2 cellular contexts compared by ENCODE assay signal in the genomic region with DNA sequence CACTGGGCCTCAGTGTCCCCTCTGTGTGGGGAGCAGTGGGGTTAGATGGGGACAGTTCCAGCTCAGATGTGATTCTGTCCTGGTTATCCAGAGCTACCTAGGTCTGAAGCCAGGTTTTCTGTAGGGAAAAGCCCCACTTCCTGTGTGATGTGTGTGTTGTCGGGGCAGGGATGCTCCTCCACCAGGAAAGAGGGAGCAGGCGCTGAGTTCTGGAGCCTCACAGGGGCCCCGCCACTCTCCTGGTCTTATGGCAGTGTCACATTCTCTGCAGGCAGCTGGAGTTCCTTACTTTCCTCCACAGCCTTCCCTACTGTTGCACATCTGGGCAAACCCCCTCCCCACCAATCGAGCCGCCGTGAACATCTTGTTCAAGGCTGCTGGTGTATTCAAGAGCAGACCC.
TF ChIP-seq lines count a peak whose summit lies in the region.

No MANE protein-coding gene starts in this region.

TF ChIP-seq in GM23338, 12 proteins besides CTCF, POLR2A, EP300 and RAD21:
- TF ChIP-seq POLR2AphosphoS5 (IDR thresholded peaks at IDR 0.05; ENCODE audit: low read depth) (no peak), ZNF331 (CRISPR knock-in tag; IDR thresholded peaks at IDR 0.05; ENCODE audit: low read depth) (no peak), EZH2 (IDR thresholded peaks at IDR 0.05; ENCODE audit: low read depth, unreplicated experiment) (no peak), STAT1 (IDR thresholded peaks at IDR 0.05; ENCODE audit: unreplicated experiment) (no peak)
- TF ChIP-seq, protein P1, sequence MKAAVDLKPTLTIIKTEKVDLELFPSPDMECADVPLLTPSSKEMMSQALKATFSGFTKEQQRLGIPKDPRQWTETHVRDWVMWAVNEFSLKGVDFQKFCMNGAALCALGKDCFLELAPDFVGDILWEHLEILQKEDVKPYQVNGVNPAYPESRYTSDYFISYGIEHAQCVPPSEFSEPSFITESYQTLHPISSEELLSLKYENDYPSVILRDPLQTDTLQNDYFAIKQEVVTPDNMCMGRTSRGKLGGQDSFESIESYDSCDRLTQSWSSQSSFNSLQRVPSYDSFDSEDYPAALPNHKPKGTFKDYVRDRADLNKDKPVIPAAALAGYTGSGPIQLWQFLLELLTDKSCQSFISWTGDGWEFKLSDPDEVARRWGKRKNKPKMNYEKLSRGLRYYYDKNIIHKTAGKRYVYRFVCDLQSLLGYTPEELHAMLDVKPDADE (IDR thresholded peaks at IDR 0.05) = no peak
- TF ChIP-seq, protein P2, sequence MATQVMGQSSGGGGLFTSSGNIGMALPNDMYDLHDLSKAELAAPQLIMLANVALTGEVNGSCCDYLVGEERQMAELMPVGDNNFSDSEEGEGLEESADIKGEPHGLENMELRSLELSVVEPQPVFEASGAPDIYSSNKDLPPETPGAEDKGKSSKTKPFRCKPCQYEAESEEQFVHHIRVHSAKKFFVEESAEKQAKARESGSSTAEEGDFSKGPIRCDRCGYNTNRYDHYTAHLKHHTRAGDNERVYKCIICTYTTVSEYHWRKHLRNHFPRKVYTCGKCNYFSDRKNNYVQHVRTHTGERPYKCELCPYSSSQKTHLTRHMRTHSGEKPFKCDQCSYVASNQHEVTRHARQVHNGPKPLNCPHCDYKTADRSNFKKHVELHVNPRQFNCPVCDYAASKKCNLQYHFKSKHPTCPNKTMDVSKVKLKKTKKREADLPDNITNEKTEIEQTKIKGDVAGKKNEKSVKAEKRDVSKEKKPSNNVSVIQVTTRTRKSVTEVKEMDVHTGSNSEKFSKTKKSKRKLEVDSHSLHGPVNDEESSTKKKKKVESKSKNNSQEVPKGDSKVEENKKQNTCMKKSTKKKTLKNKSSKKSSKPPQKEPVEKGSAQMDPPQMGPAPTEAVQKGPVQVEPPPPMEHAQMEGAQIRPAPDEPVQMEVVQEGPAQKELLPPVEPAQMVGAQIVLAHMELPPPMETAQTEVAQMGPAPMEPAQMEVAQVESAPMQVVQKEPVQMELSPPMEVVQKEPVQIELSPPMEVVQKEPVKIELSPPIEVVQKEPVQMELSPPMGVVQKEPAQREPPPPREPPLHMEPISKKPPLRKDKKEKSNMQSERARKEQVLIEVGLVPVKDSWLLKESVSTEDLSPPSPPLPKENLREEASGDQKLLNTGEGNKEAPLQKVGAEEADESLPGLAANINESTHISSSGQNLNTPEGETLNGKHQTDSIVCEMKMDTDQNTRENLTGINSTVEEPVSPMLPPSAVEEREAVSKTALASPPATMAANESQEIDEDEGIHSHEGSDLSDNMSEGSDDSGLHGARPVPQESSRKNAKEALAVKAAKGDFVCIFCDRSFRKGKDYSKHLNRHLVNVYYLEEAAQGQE (IDR thresholded peaks at IDR 0.05; ENCODE audit: unreplicated experiment) = no peak
- TF ChIP-seq, protein P3, sequence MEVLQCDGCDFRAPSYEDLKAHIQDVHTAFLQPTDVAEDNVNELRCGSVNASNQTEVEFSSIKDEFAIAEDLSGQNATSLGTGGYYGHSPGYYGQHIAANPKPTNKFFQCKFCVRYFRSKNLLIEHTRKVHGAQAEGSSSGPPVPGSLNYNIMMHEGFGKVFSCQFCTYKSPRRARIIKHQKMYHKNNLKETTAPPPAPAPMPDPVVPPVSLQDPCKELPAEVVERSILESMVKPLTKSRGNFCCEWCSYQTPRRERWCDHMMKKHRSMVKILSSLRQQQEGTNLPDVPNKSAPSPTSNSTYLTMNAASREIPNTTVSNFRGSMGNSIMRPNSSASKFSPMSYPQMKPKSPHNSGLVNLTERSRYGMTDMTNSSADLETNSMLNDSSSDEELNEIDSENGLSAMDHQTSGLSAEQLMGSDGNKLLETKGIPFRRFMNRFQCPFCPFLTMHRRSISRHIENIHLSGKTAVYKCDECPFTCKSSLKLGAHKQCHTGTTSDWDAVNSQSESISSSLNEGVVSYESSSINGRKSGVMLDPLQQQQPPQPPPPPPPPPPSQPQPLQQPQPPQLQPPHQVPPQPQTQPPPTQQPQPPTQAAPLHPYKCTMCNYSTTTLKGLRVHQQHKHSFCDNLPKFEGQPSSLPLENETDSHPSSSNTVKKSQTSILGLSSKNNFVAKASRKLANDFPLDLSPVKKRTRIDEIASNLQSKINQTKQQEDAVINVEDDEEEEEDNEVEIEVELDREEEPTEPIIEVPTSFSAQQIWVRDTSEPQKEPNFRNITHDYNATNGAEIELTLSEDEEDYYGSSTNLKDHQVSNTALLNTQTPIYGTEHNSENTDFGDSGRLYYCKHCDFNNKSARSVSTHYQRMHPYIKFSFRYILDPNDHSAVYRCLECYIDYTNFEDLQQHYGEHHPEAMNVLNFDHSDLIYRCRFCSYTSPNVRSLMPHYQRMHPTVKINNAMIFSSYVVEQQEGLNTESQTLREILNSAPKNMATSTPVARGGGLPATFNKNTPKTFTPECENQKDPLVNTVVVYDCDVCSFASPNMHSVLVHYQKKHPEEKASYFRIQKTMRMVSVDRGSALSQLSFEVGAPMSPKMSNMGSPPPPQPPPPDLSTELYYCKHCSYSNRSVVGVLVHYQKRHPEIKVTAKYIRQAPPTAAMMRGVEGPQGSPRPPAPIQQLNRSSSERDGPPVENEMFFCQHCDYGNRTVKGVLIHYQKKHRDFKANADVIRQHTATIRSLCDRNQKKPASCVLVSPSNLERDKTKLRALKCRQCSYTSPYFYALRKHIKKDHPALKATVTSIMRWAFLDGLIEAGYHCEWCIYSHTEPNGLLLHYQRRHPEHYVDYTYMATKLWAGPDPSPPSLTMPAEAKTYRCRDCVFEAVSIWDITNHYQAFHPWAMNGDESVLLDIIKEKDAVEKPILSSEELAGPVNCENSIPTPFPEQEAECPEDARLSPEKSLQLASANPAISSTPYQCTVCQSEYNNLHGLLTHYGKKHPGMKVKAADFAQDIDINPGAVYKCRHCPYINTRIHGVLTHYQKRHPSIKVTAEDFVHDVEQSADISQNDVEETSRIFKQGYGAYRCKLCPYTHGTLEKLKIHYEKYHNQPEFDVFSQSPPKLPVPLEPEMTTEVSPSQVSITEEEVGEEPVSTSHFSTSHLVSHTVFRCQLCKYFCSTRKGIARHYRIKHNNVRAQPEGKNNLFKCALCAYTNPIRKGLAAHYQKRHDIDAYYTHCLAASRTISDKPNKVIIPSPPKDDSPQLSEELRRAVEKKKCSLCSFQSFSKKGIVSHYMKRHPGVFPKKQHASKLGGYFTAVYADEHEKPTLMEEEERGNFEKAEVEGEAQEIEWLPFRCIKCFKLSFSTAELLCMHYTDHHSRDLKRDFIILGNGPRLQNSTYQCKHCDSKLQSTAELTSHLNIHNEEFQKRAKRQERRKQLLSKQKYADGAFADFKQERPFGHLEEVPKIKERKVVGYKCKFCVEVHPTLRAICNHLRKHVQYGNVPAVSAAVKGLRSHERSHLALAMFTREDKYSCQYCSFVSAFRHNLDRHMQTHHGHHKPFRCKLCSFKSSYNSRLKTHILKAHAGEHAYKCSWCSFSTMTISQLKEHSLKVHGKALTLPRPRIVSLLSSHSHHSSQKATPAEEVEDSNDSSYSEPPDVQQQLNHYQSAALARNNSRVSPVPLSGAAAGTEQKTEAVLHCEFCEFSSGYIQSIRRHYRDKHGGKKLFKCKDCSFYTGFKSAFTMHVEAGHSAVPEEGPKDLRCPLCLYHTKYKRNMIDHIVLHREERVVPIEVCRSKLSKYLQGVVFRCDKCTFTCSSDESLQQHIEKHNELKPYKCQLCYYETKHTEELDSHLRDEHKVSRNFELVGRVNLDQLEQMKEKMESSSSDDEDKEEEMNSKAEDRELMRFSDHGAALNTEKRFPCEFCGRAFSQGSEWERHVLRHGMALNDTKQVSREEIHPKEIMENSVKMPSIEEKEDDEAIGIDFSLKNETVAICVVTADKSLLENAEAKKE (CRISPR knock-in tag; IDR thresholded peaks at IDR 0.05) = no peak

TF ChIP-seq in H1, 55 proteins besides CTCF, POLR2A, EP300 and RAD21:
- TF ChIP-seq BRCA1 (IDR thresholded peaks at IDR 0.05; ENCODE audit: low read depth, low read length) (no peak), ZNF274 (IDR thresholded peaks at IDR 0.05; ENCODE audit: borderline replicate concordance, extremely low read depth, low read length) (no peak), YY1 (IDR thresholded peaks at IDR 0.05; ENCODE audit: low read depth, low read length) (no peak), BACH1 (IDR thresholded peaks at IDR 0.05; ENCODE audit: low read length) (no peak), NANOG (IDR thresholded peaks at IDR 0.05; ENCODE audit: insufficient read depth, low read depth, low read length, poor library complexity, severe bottlenecking) (no peak), SP4 (IDR thresholded peaks at IDR 0.05; ENCODE audit: low read length) (no peak), SIX5 (IDR thresholded peaks at IDR 0.05; ENCODE audit: low read depth, low read length) (no peak)
